In the genomic region with DNA sequence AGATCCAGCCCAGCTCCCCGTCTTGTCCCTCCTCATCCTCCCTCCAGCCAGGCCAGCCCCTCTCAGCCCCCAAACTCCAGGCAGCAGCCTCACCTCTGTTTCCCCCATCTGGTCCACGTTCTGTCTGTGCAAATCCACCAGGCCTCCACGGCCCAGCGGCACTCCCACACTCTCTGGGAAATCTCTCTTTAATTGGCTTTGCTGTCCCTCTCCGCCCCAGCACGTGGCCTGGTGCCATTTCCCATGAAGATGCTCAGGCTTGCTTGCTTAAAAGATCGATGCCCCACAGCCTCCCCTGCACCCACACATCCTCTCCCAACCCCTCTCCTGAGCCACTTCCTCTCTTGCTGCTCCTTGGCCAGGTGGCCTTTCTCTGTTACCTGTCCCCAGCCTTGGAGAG, we compare ENCODE assay signal across 28 cellular contexts. TPM values are rescaled to one million over a fixed set of nuclear protein-coding genes. Genes with fewer than 3 reads are reported as not detected.
A peak's percentile ranks its signal among the peaks of the same experiment; 100 is the strongest.
DNase-seq lines count a peak whose midpoint lies in the region; ATAC-seq and TF ChIP-seq lines count a peak whose summit lies in the region.
"Had no signal": no experiment of that assay in that cellular context is flagged by ENCODE, and none has a peak within 500 bp of the region (broad histone marks: within the 10 kb centered on the region; RNA-seq: fewer than 3 reads in every experiment).

No MANE protein-coding gene starts in this region.

- no peak for DNase-seq in CD4-positive, CD25-positive, alpha-beta regulatory T cell
- DNase-seq in nephron progenitor cell = no peak
- no peak for DNase-seq in stimulated activated CD4-positive, alpha-beta T cell treated with anti-CD3 and anti-CD28 coated beads, Interleukin-12 subunit alpha, Interleukin-12 subunit beta, amount 100 ng/mL, for 4 hours
- no peak for DNase-seq in Ammon's horn (ENCODE audit: low spot score)
- DNase-seq: activated CD4-positive, alpha-beta T cell treated with anti-CD3 and anti-CD28 coated beads, Interleukin-2, amount 50 U/mL, for 4 hours; activated CD4-positive, CD25-positive, alpha-beta regulatory T cell; activated naive CD4-positive, alpha-beta T cell treated with anti-CD3 and anti-CD28 coated beads for 36 hours; amygdala; Calu3; DND-41; mucosa of descending colon; NCI-H1694; SIG-M5; stimulated activated CD4-positive, alpha-beta T cell treated with anti-CD3 and anti-CD28 coated beads, Interleukin-2, amount 100 ng/mL, for 48 hours had no signal

- no peak overlapping the region for H3K9ac ChIP-seq in BLaER1
- H3K9ac ChIP-seq: parathyroid adenoma had no signal

- peak overlapping the region; percentile 87 for H3K4me2 ChIP-seq in BLaER1

- H3K27me3 ChIP-seq in BLaER1 = no peaks in the 10 kb centered on the region
- no peaks in the 10 kb centered on the region for H3K27me3 ChIP-seq in CD4-positive, CD25-positive, alpha-beta regulatory T cell (ENCODE audit: control insufficient read depth, insufficient read depth, low read length)
- H3K27me3 ChIP-seq: breast epithelium, gastroesophageal sphincter had no signal

- no peak for TF ChIP-seq CTCF in nephron progenitor cell (IDR thresholded peaks at IDR 0.05)

- H3K27me3 Mint-ChIP-seq in CD4-positive, CD25-positive, alpha-beta regulatory T cell = peaks cover 7% of the 10 kb centered on the region
- no peaks in the 10 kb centered on the region for H3K27me3 Mint-ChIP-seq in activated T-helper 17 cell treated with anti-CD3 and anti-CD28 coated beads, Interleukin-2, amount 50 U/mL, for 72 hours
- peaks cover 16% of the 10 kb centered on the region for H3K27me3 Mint-ChIP-seq in nephron progenitor cell (ENCODE audit: low read depth, poor library complexity)

- peaks cover 43% of the 10 kb centered on the region for H3K36me3 ChIP-seq in BLaER1
- H3K36me3 ChIP-seq in CD4-positive, CD25-positive, alpha-beta regulatory T cell (ENCODE audit: control insufficient read depth, insufficient read depth, low read length) = no peaks in the 10 kb centered on the region
- H3K36me3 ChIP-seq: breast epithelium had no signal

- H4K20me1 ChIP-seq in BLaER1 = peaks cover 41% of the 10 kb centered on the region; the same call in 1 of the 2 replicates

- no peaks in the 10 kb centered on the region for H3K36me3 Mint-ChIP-seq in CD4-positive, CD25-positive, alpha-beta regulatory T cell
- H3K36me3 Mint-ChIP-seq in activated T-helper 17 cell treated with anti-CD3 and anti-CD28 coated beads, Interleukin-2, amount 50 U/mL, for 72 hours (ENCODE audit: low read depth) = no peaks in the 10 kb centered on the region
- no peaks in the 10 kb centered on the region for H3K36me3 Mint-ChIP-seq in nephron progenitor cell (ENCODE audit: low read depth)
- H3K36me3 Mint-ChIP-seq: type B pancreatic cell had no signal

- ATAC-seq in CD4-positive, CD25-positive, alpha-beta regulatory T cell (ENCODE audit: low read depth in 2 of 2) = no peak
- ATAC-seq in activated T-helper 17 cell treated with anti-CD3 and anti-CD28 coated beads, Interleukin-2, amount 50 U/mL, for 72 hours (replicated peaks) = no peak
- no peak for ATAC-seq in HG02885 (IDR thresholded peaks at IDR 0.05; ENCODE audit: poor library complexity, unreplicated experiment)
- ATAC-seq: gastroesophageal sphincter, mucosa of descending colon, right cardiac atrium had no signal

- peaks cover 87% of the 10 kb centered on the region for H3K4me1 ChIP-seq in BLaER1
- H3K4me1 ChIP-seq in CD4-positive, CD25-positive, alpha-beta regulatory T cell (ENCODE audit: control insufficient read depth, insufficient read depth, low read length, poor library complexity, severe bottlenecking) = peaks cover 3% of the 10 kb centered on the region
- H3K4me1 ChIP-seq: breast epithelium had no signal

- H3K9me3 Mint-ChIP-seq in CD4-positive, CD25-positive, alpha-beta regulatory T cell = no peaks in the 10 kb centered on the region
- no peaks in the 10 kb centered on the region for H3K9me3 Mint-ChIP-seq in activated T-helper 17 cell treated with anti-CD3 and anti-CD28 coated beads, Interleukin-2, amount 50 U/mL, for 72 hours
- no peaks in the 10 kb centered on the region for H3K9me3 Mint-ChIP-seq in nephron progenitor cell
- H3K9me3 Mint-ChIP-seq: activated naive CD4-positive, alpha-beta T cell treated with anti-CD3 and anti-CD28 coated beads for 36 hours; activated T-helper 1 cell treated with anti-CD3 and anti-CD28 coated beads, Interleukin-12 subunit alpha, Interleukin-12 subunit beta, Interleukin-2, Interleukin-4 antibody, amounts not matched to agents 30 ng/mL and 10 ng/mL and 1 ng/mL, durations not matched to agents 14 hours and 24 hours and 36 hours; type B pancreatic cell had no signal

- H3K4me3 Mint-ChIP-seq in CD4-positive, CD25-positive, alpha-beta regulatory T cell = no peak overlapping the region
- no peak overlapping the region for H3K4me3 Mint-ChIP-seq in activated T-helper 17 cell treated with anti-CD3 and anti-CD28 coated beads, Interleukin-2, amount 50 U/mL, for 72 hours
- H3K4me3 Mint-ChIP-seq in nephron progenitor cell = no peak overlapping the region
- H3K4me3 Mint-ChIP-seq: activated naive CD4-positive, alpha-beta T cell treated with anti-CD3 and anti-CD28 coated beads for 36 hours; activated T-helper 1 cell treated with anti-CD3 and anti-CD28 coated beads, Interleukin-12 subunit alpha, Interleukin-12 subunit beta, Interleukin-2, Interleukin-4 antibody, amounts not matched to agents 30 ng/mL and 10 ng/mL and 1 ng/mL, durations not matched to agents 14 hours and 24 hours and 36 hours; type B pancreatic cell had no signal

- H3K27ac Mint-ChIP-seq in CD4-positive, CD25-positive, alpha-beta regulatory T cell = peak overlapping the region in 2 of 3 donors; percentile 70 to 87
- peak overlapping the region; percentile 13 for H3K27ac Mint-ChIP-seq in activated T-helper 17 cell treated with anti-CD3 and anti-CD28 coated beads, Interleukin-2, amount 50 U/mL, for 72 hours
- H3K27ac Mint-ChIP-seq in nephron progenitor cell = peak overlapping the region; percentile 9
- H3K27ac Mint-ChIP-seq: activated naive CD4-positive, alpha-beta T cell treated with anti-CD3 and anti-CD28 coated beads for 36 hours; activated T-helper 1 cell treated with anti-CD3 and anti-CD28 coated beads, Interleukin-12 subunit alpha, Interleukin-12 subunit beta, Interleukin-2, Interleukin-4 antibody, amounts not matched to agents 30 ng/mL and 10 ng/mL and 1 ng/mL, durations not matched to agents 14 hours and 24 hours and 36 hours; type B pancreatic cell had no signal

- peaks cover 4 to 17% (median 11%) of the 10 kb centered on the region in 4 donors for H3K4me1 Mint-ChIP-seq in CD4-positive, CD25-positive, alpha-beta regulatory T cell
- H3K4me1 Mint-ChIP-seq in activated T-helper 17 cell treated with anti-CD3 and anti-CD28 coated beads, Interleukin-2, amount 50 U/mL, for 72 hours = peaks cover 11% of the 10 kb centered on the region
- peaks cover 49% of the 10 kb centered on the region for H3K4me1 Mint-ChIP-seq in nephron progenitor cell

- H3K4me3 ChIP-seq in BLaER1 = no peak overlapping the region
- no peak overlapping the region for H3K4me3 ChIP-seq in CD4-positive, CD25-positive, alpha-beta regulatory T cell (ENCODE audit: low read depth, low read length)
- H3K4me3 ChIP-seq: breast epithelium, gastroesophageal sphincter, lung, mucosa of descending colon had no signal

- no peaks in the 10 kb centered on the region for H3K9me3 ChIP-seq in BLaER1
- no peaks in the 10 kb centered on the region for H3K9me3 ChIP-seq in CD4-positive, CD25-positive, alpha-beta regulatory T cell (ENCODE audit: control insufficient read depth in 2 of 2, low read length in 2 of 2)
- H3K9me3 ChIP-seq: breast epithelium, gastroesophageal sphincter, mucosa of descending colon had no signal

- H3K27ac ChIP-seq in BLaER1 = peak overlapping the region; percentile 79
- no peak overlapping the region for H3K27ac ChIP-seq in CD4-positive, CD25-positive, alpha-beta regulatory T cell (ENCODE audit: insufficient read depth, low read length, poor library complexity, severe bottlenecking)
- H3K27ac ChIP-seq: breast epithelium, C4-2B, gastroesophageal sphincter, parathyroid adenoma had no signal

RNA-seq across cellular contexts. Expression of a gene that starts 39.3 kb away (rescaled TPM):
- total RNA-seq in CD4-positive, CD25-positive, alpha-beta regulatory T cell = 32.4 TPM
- 100 to 1,000 TPM; 130 to 187 (median 154) TPM for polyA plus RNA-seq in CD4-positive, CD25-positive, alpha-beta regulatory T cell
- total RNA-seq in activated T-helper 17 cell treated with anti-CD3 and anti-CD28 coated beads, Interleukin-2, amount 50 U/mL, for 72 hours = 10 to 100 TPM; 22.5 to 28.5 TPM
- total RNA-seq: Calu3, chondrocyte, endothelial cell of umbilical vein had no signal
- polyA plus RNA-seq: endothelial cell of umbilical vein, neural cell had no signal

Comparison
In these comparisons a context has a peak if more than half of its experiments do, and no peak if none do; other contexts are left out.
1. H3K27ac Mint-ChIP-seq: peak in every context shown above with its lines; median percentile 78 in CD4-positive, CD25-positive, alpha-beta regulatory T cell; 13 in activated T-helper 17 cell treated with anti-CD3 and anti-CD28 coated beads, Interleukin-2, amount 50 U/mL, for 72 hours; 9 in nephron progenitor cell.